38 cellular contexts compared by ENCODE assay signal in the genomic region with DNA sequence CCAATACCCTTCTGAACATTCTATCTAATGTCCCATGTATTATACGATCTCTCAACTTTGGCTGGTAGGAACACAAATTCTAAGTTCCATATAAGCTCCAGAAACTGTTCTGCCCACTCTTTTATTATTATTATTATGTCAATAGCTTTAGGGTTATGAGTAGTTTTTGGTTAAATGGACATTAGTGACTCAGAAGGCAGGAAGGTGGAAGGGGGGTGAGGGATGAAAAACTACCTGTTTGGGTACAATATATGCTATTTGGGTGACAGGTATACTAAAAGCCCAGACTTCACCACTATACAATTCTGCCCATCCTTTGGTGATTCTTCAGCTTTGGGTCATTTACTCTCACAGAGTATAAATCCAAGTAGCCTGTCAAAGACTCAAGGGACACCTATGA. TPM values are rescaled to one million over a fixed set of nuclear protein-coding genes. Genes with fewer than 3 reads are reported as not detected.
"Had no signal": no experiment of that assay in that cellular context is flagged by ENCODE, and none has a peak within 500 bp of the region (broad histone marks: within the 10 kb centered on the region; RNA-seq: fewer than 3 reads in every experiment).

No MANE protein-coding gene starts in this region.

- FAIRE-seq: astrocyte, TTC549 had no signal

- DNase-seq: activated B cell treated with CpG ODN at 0.5 μM for 24 hours; activated CD4-positive, alpha-beta memory T cell treated with anti-CD3 and anti-CD28 coated beads for 36 hours; activated CD4-positive, alpha-beta T cell treated with anti-CD3 and anti-CD28 coated beads for 4 hours; activated CD4-positive, alpha-beta T cell treated with anti-CD3 and anti-CD28 coated beads, Interleukin-2, amount 50 U/mL, for 1 hour; activated CD4-positive, alpha-beta T cell treated with anti-CD3 and anti-CD28 coated beads, Interleukin-2, amount 50 U/mL, for 4 hours; activated CD4-positive, CD25-positive, alpha-beta regulatory T cell treated with anti-CD3 and anti-CD28 coated beads, Interleukin-2, amount 50 U/mL, for 72 hours; activated CD8-positive, alpha-beta memory T cell treated with anti-CD3 and anti-CD28 coated beads, Interleukin-2, amount 50 U/mL, for 4 hours; activated CD8-positive, alpha-beta T cell treated with anti-CD3 and anti-CD28 coated beads for 36 hours; activated effector memory CD4-positive, alpha-beta T cell treated with anti-CD3 and anti-CD28 coated beads, Interleukin-2, amount 50 U/mL, for 16 hours; activated gamma-delta T cell treated with Interleukin-2 at 50 U/mL for 16 hours; activated naive CD4-positive, alpha-beta T cell; activated naive CD4-positive, alpha-beta T cell treated with anti-CD3 and anti-CD28 coated beads for 36 hours; activated naive CD4-positive, alpha-beta T cell treated with anti-CD3 and anti-CD28 coated beads, Interleukin-2, amount 50 U/mL, for 16 hours; activated naive CD8-positive, alpha-beta T cell treated with anti-CD3 and anti-CD28 coated beads for 36 hours; activated T-cell treated with anti-CD3 and anti-CD28 coated beads for 4 hours; activated T-cell treated with anti-CD3 and anti-CD28 coated beads, Interleukin-2, amount 50 U/mL, for 1 hour; activated T-cell treated with anti-CD3 and anti-CD28 coated beads, Interleukin-2, amount 50 U/mL, for 4 hours; activated T-cell treated with anti-CD3 and anti-CD28 coated beads, Interleukin-2, amount 50 U/mL, for 72 hours; adrenal gland; amniotic stem cell; aorta; body of pancreas; brain microvascular endothelial cell; caudate nucleus; cerebellar nuclear complex; T-helper 1 cell; T-helper 2 cell; T-helper 9 cell had no signal

- H3K27me3 ChIP-seq: adrenal gland, body of pancreas, breast epithelium had no signal

- H3K4me1 ChIP-seq: adrenal gland, body of pancreas, breast epithelium had no signal

- H3K36me3 ChIP-seq: adrenal gland, brain microvascular endothelial cell, breast epithelium, cardiac muscle cell had no signal

- H3K27ac ChIP-seq: adrenal gland, body of pancreas, brain microvascular endothelial cell, breast epithelium, cardiac muscle cell, VCaP had no signal

- H3K4me3 ChIP-seq: adrenal gland, body of pancreas, breast epithelium, cardiac muscle cell had no signal

- H3K9me3 ChIP-seq: body of pancreas had no signal

RNA-seq across cellular contexts. Expression of gene TRIM29, which starts 22.5 kb away (rescaled TPM):
- total RNA-seq: activated B cell treated with CpG ODN at 0.5 μM for 24 hours; activated CD4-positive, alpha-beta memory T cell treated with anti-CD3 and anti-CD28 coated beads for 36 hours; activated CD4-positive, alpha-beta T cell treated with anti-CD3 and anti-CD28 coated beads, Interleukin-2, amount 10 ng/mL, durations not matched to agents 24 days and 14 days; activated CD8-positive, alpha-beta memory T cell treated with anti-CD3 and anti-CD28 coated beads for 36 hours; activated CD8-positive, alpha-beta T cell treated with anti-CD3 and anti-CD28 coated beads for 36 hours; activated naive CD4-positive, alpha-beta T cell treated with anti-CD3 and anti-CD28 coated beads for 36 hours; activated naive CD4-positive, alpha-beta T cell treated with anti-CD3 and anti-CD28 coated beads, Interleukin-2, amount 50 U/mL, for 72 hours; activated naive CD8-positive, alpha-beta T cell treated with anti-CD3 and anti-CD28 coated beads for 36 hours; activated T-cell treated with anti-CD3 and anti-CD28 coated beads, Interleukin-2, amount 50 U/mL, for 4 hours; activated T-cell treated with anti-CD3 and anti-CD28 coated beads, Interleukin-2, amount 50 U/mL, for 72 hours; activated T-helper 1 cell treated with anti-CD3 and anti-CD28 coated beads, Interleukin-12 subunit alpha, Interleukin-12 subunit beta, Interleukin-2, Interleukin-4 antibody, amounts not matched to agents 30 ng/mL and 10 ng/mL and 1 ng/mL, durations not matched to agents 14 hours and 24 hours and 36 hours; activated T-helper 17 cell treated with anti-CD3 and anti-CD28 coated beads, Interleukin-2, amount 50 U/mL, for 72 hours; cardiac muscle cell had no signal
- polyA plus RNA-seq: cardiac muscle cell had no signal
